In genomic region chr2:176189666-176190641, GRCh38 we compare ENCODE assay signal across 10 cellular contexts. TPM values are rescaled to one million over a fixed set of nuclear protein-coding genes. Genes with fewer than 3 reads are reported as not detected.
DNase-seq lines count a peak whose midpoint lies in the region; ATAC-seq and TF ChIP-seq lines count a peak whose summit lies in the region.
"Had no signal": no experiment of that assay in that cellular context is flagged by ENCODE, and none has a peak within 500 bp of the region (broad histone marks: within the 10 kb centered on the region; RNA-seq: fewer than 3 reads in every experiment).

No MANE protein-coding gene starts in this region.

- H3F3A ChIP-seq in smooth muscle cell (ENCODE audit: low read depth) = no peaks in the 10 kb centered on the region

- no peak for ATAC-seq in activated CD8-positive, alpha-beta T cell treated with anti-CD3 and anti-CD28 coated beads for 36 hours
- no peak for ATAC-seq in stimulated activated memory B cell treated with anti-CD40 and anti-IgM and Interleukin-4, amounts not matched to agents 10 μg/mL and 1 μg/mL and 100 μg/mL, for 72 hours
- no peak for ATAC-seq in GM21717 (IDR thresholded peaks at IDR 0.05; ENCODE audit: unreplicated experiment)

- H3K79me2 ChIP-seq in smooth muscle cell (ENCODE audit: low read depth) = no peaks in the 10 kb centered on the region

- TF ChIP-seq CTCF in HFFc6 (IDR thresholded peaks at IDR 0.05) (no peak), smooth muscle cell (IDR thresholded peaks at IDR 0.05; ENCODE audit: borderline replicate concordance, insufficient read depth, poor library complexity, severe bottlenecking) (no peak)
- no peak for TF ChIP-seq CTCF in activated CD8-positive, alpha-beta T cell treated with anti-CD3 and anti-CD28 coated beads for 36 hours (IDR thresholded peaks at IDR 0.05)

- CTCF ChIA-PET in activated CD8-positive, alpha-beta T cell treated with anti-CD3 and anti-CD28 coated beads for 36 hours (lab: Charles Lee) = interaction anchor here (1.2 to 1.8 kb wide), 3 partner anchors 20 to 265 kb away, joined by 3 to 5 read pairs (median 4); no protein-coding TSS in a partner anchor

- 14% methylated on average over 29 of the region's 29 CpGs for WGBS in smooth muscle cell (ENCODE audit: low lambda C conversion rate)

- H3K4me3 ChIP-seq in iPS-20b (ENCODE audit: low read length) = peak overlapping the region; percentile 18; the same call in 1 of the 2 replicates
- peak overlapping the region; percentile 14 for H3K4me3 ChIP-seq in smooth muscle cell

- H3K27me3 ChIP-seq in iPS-20b (ENCODE audit: insufficient read depth, low read length) (peaks cover 100% of the 10 kb centered on the region), smooth muscle cell (ENCODE audit: low read depth) (peaks cover 100% of the 10 kb centered on the region)

- H3K27ac ChIP-seq in iPS-20b (ENCODE audit: low read length) (no peak overlapping the region), smooth muscle cell (ENCODE audit: low read depth) (no peak overlapping the region)

- peaks cover 4% of the 10 kb centered on the region for H3K36me3 Mint-ChIP-seq in HFFc6 (ENCODE audit: low read depth)
- H3K36me3 Mint-ChIP-seq in activated CD8-positive, alpha-beta T cell treated with anti-CD3 and anti-CD28 coated beads for 36 hours (ENCODE audit: low read depth) = peaks cover 1% of the 10 kb centered on the region
- no peaks in the 10 kb centered on the region for H3K36me3 Mint-ChIP-seq in stimulated activated memory B cell treated with anti-CD40 and anti-IgM and Interleukin-4, amounts not matched to agents 10 μg/mL and 1 μg/mL and 100 μg/mL, for 72 hours

- no peak for DNase-seq in HFFc6
- peak; percentile 10 for DNase-seq in activated CD8-positive, alpha-beta T cell treated with anti-CD3 and anti-CD28 coated beads for 36 hours
- no peak for DNase-seq in smooth muscle cell (lab: John Stamatoyannopoulos, UW; ENCODE audit: unreplicated experiment)
- no peak for DNase-seq in OCI-M2 (lab: John Stamatoyannopoulos, UW; ENCODE audit: unreplicated experiment)
- no peak for DNase-seq in hepatic stellate cell (ENCODE audit: low spot score)

- H3K4me2 ChIP-seq in smooth muscle cell = peak overlapping the region; percentile 98

- intact Hi-C loops in activated CD8-positive, alpha-beta T cell treated with anti-CD3 and anti-CD28 coated beads for 36 hours (cut with micrococcal nuclease) = no loop called here

- H3K27ac Mint-ChIP-seq in HFFc6 = no peak overlapping the region
- H3K27ac Mint-ChIP-seq in activated CD8-positive, alpha-beta T cell treated with anti-CD3 and anti-CD28 coated beads for 36 hours = no peak overlapping the region
- no peak overlapping the region for H3K27ac Mint-ChIP-seq in stimulated activated memory B cell treated with anti-CD40 and anti-IgM and Interleukin-4, amounts not matched to agents 10 μg/mL and 1 μg/mL and 100 μg/mL, for 72 hours

- no peaks in the 10 kb centered on the region for H3K9me3 Mint-ChIP-seq in HFFc6
- no peaks in the 10 kb centered on the region for H3K9me3 Mint-ChIP-seq in activated CD8-positive, alpha-beta T cell treated with anti-CD3 and anti-CD28 coated beads for 36 hours
- no peaks in the 10 kb centered on the region for H3K9me3 Mint-ChIP-seq in stimulated activated memory B cell treated with anti-CD40 and anti-IgM and Interleukin-4, amounts not matched to agents 10 μg/mL and 1 μg/mL and 100 μg/mL, for 72 hours

- H3K27me3 Mint-ChIP-seq in HFFc6 (ENCODE audit: insufficient read depth) = peaks cover 35% of the 10 kb centered on the region
- H3K27me3 Mint-ChIP-seq in activated CD8-positive, alpha-beta T cell treated with anti-CD3 and anti-CD28 coated beads for 36 hours = peaks cover 67% of the 10 kb centered on the region
- peaks cover 71% of the 10 kb centered on the region for H3K27me3 Mint-ChIP-seq in stimulated activated memory B cell treated with anti-CD40 and anti-IgM and Interleukin-4, amounts not matched to agents 10 μg/mL and 1 μg/mL and 100 μg/mL, for 72 hours

- POLR2A ChIA-PET in activated CD8-positive, alpha-beta T cell treated with anti-CD3 and anti-CD28 coated beads for 36 hours (lab: Charles Lee) = no interaction called here

- H2AFZ ChIP-seq in smooth muscle cell (ENCODE audit: low read depth) = peak overlapping the region; percentile 19

- H3K9me3 ChIP-seq in iPS-20b (ENCODE audit: insufficient read depth, low read depth, low read length) (no peaks in the 10 kb centered on the region; the same call in 1 of the 2 replicates), smooth muscle cell (replicated peaks; ENCODE audit: low read depth) (no peaks in the 10 kb centered on the region)

- peak overlapping the region; percentile 53; the same call in 1 of the 2 replicates for H3K4me3 Mint-ChIP-seq in HFFc6
- H3K4me3 Mint-ChIP-seq in activated CD8-positive, alpha-beta T cell treated with anti-CD3 and anti-CD28 coated beads for 36 hours = peak overlapping the region; percentile 42
- no peak overlapping the region for H3K4me3 Mint-ChIP-seq in stimulated activated memory B cell treated with anti-CD40 and anti-IgM and Interleukin-4, amounts not matched to agents 10 μg/mL and 1 μg/mL and 100 μg/mL, for 72 hours

- no peaks in the 10 kb centered on the region for H3K36me3 ChIP-seq in iPS-20b (ENCODE audit: insufficient read depth, low read depth, low read length)
- no peaks in the 10 kb centered on the region for H3K36me3 ChIP-seq in smooth muscle cell (ENCODE audit: low read depth)

- H3K4me1 ChIP-seq in iPS-20b (ENCODE audit: insufficient read depth, low read length) (peaks cover 11% of the 10 kb centered on the region), smooth muscle cell (ENCODE audit: low read depth) (peaks cover 8% of the 10 kb centered on the region)

- H3K4me1 Mint-ChIP-seq in HFFc6 (ENCODE audit: low read depth) = peaks cover 10% of the 10 kb centered on the region
- peaks cover 15% of the 10 kb centered on the region for H3K4me1 Mint-ChIP-seq in activated CD8-positive, alpha-beta T cell treated with anti-CD3 and anti-CD28 coated beads for 36 hours (ENCODE audit: low read depth)
- peaks cover 23% of the 10 kb centered on the region for H3K4me1 Mint-ChIP-seq in stimulated activated memory B cell treated with anti-CD40 and anti-IgM and Interleukin-4, amounts not matched to agents 10 μg/mL and 1 μg/mL and 100 μg/mL, for 72 hours

- no peaks in the 10 kb centered on the region for H4K20me1 ChIP-seq in smooth muscle cell (ENCODE audit: low read depth)

- H3K9ac ChIP-seq in iPS-20b (ENCODE audit: low read depth, low read length) = no peak overlapping the region
- no peak overlapping the region for H3K9ac ChIP-seq in smooth muscle cell (ENCODE audit: low read depth)

RNA-seq across cellular contexts. Expression of gene HOXD1, which starts 1.5 kb away (rescaled TPM):
- not detected for total RNA-seq in HFFc6 (2021; fragmentation: NEBNext Ultra II Directional; extraction: Animal tissue kit (Norgen Biotek cat#: 25700))
- not detected for total RNA-seq in activated CD8-positive, alpha-beta T cell treated with anti-CD3 and anti-CD28 coated beads for 36 hours
- total RNA-seq in smooth muscle cell = not detected in 2 replicates
- not detected in 2 replicates for polyA plus RNA-seq in smooth muscle cell
- total RNA-seq: LHCN-M2; T-helper 1 cell treated with Interleukin-12 subunit alpha and Interleukin-12 subunit beta and Interleukin-4 antibody, amounts not matched to agents 30 ng/mL and 1 ng/mL, for 36 hours had no signal

RNA-seq across cellular contexts. Expression of gene HOXD3, which starts 32.8 kb away (rescaled TPM):
- total RNA-seq in HFFc6 (2021; fragmentation: NEBNext Ultra II Directional; extraction: Animal tissue kit (Norgen Biotek cat#: 25700)) = under 1 TPM in 3 of 6 experiments, not detected in 3; 0.25 to 0.38 (median 0.25) TPM
- total RNA-seq in activated CD8-positive, alpha-beta T cell treated with anti-CD3 and anti-CD28 coated beads for 36 hours = not detected
- 0.63 TPM in 1 of 2 replicates, not detected in the other for total RNA-seq in smooth muscle cell
- not detected in 2 replicates for polyA plus RNA-seq in smooth muscle cell
- total RNA-seq: LHCN-M2; T-helper 1 cell treated with Interleukin-12 subunit alpha and Interleukin-12 subunit beta and Interleukin-4 antibody, amounts not matched to agents 30 ng/mL and 1 ng/mL, for 36 hours had no signal

RNA-seq across cellular contexts. Expression of gene HOXD4, which starts 38.6 kb away (rescaled TPM):
- total RNA-seq in HFFc6 (2021; fragmentation: NEBNext Ultra II Directional; extraction: Animal tissue kit (Norgen Biotek cat#: 25700)) = under 1 TPM in 4 of 6 experiments, not detected in 2; 0.40 to 0.69 (median 0.57) TPM
- total RNA-seq in activated CD8-positive, alpha-beta T cell treated with anti-CD3 and anti-CD28 coated beads for 36 hours = not detected
- total RNA-seq in smooth muscle cell = 0.09 TPM in 1 of 2 replicates, not detected in the other
- polyA plus RNA-seq in smooth muscle cell = not detected in 2 replicates
- total RNA-seq: LHCN-M2; T-helper 1 cell treated with Interleukin-12 subunit alpha and Interleukin-12 subunit beta and Interleukin-4 antibody, amounts not matched to agents 30 ng/mL and 1 ng/mL, for 36 hours had no signal
